6 cellular contexts compared by ENCODE assay signal in the genomic region with DNA sequence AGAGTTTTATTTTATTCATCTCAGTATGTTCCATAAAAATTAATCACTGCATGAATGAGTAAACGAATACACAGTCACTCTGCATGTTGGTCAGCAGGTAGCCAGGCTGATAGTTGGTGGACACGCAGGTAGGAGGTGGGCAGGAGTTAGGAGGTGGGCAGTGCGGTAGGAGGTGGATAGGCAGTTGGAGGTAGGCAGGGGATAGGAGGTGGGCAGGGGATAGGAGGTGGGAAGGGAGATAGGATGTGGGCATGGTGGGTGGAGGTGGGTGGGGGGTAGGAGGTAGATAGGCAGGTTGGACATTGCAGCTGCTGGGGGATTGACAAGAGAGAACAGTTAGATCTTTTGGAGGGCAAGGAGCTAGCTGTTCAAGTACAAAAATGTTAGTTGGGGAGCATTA.
"Had no signal": no experiment of that assay in that cellular context is flagged by ENCODE, and none has a peak within 500 bp of the region (broad histone marks: within the 10 kb centered on the region; RNA-seq: fewer than 3 reads in every experiment).

No MANE protein-coding gene starts in this region.

- ATAC-seq: GM23338, HepG2 had no signal

- H3K4me2 ChIP-seq: GM23338 had no signal

- H2AFZ ChIP-seq: GM23338 had no signal

- H3K4me3 ChIP-seq: GM23338 had no signal

- H3K27ac ChIP-seq: HL-60 had no signal

- DNase-seq: H9, HCEC 1CT, HFFc6 had no signal
